Comparison of ENCODE assay signal across 24 cellular contexts in the genomic region with DNA sequence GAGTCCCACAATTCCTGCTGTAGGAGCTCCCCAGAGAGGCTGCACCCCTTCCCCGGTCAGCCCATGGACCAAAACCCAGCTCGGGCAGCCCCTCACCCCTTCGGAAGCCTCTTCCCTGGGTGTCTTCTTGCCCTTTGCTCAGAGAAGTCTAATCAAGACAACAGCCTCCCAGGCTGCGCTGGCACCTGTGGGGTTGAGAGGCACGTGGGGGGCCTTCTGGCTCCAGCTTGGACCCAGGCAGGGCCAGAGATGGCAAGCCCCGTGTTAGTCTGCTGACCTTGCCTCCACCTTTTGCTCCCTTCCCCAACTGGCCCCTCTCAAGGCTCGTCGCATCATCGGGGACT.
"Had no signal": no experiment of that assay in that cellular context is flagged by ENCODE, and none has a peak within 500 bp of the region (broad histone marks: within the 10 kb centered on the region; RNA-seq: fewer than 3 reads in every experiment).

No MANE protein-coding gene starts in this region.

- H3K4me3 ChIP-seq: esophagus squamous epithelium, gastroesophageal sphincter, hepatocyte, mucosa of descending colon, pancreas, right lobe of liver, tibial artery, upper lobe of left lung, vagina had no signal

- H3K27ac ChIP-seq: esophagus squamous epithelium, gastroesophageal sphincter, hepatocyte, pancreas, right lobe of liver, tibial artery, upper lobe of left lung, vagina had no signal

- DNase-seq: effector memory CD8-positive, alpha-beta T cell; esophagus squamous epithelium; foreskin fibroblast; glutamatergic neuron; kidney; left colon; mammary epithelial cell; mucosa of descending colon; natural killer cell; pancreas; right lobe of liver; stimulated activated CD4-positive, alpha-beta T cell treated with anti-CD3 and anti-CD28 coated beads, Interleukin-15, amount 100 ng/mL, for 24 hours; stimulated activated CD4-positive, alpha-beta T cell treated with anti-CD3 and anti-CD28 coated beads, Interleukin-1b, Interleukin-23, amount 100 ng/mL, for 48 hours; stimulated activated CD4-positive, alpha-beta T cell treated with anti-CD3 and anti-CD28 coated beads, Interleukin-4, amount 100 ng/mL, for 24 hours had no signal

- ATAC-seq: effector memory CD8-positive, alpha-beta T cell; gastroesophageal sphincter; left colon; mucosa of descending colon; natural killer cell; pancreas; right lobe of liver; stimulated activated memory B cell treated with anti-CD40 and anti-IgM and Interleukin-4, amounts not matched to agents 10 μg/mL and 1 μg/mL and 100 μg/mL, for 72 hours had no signal

- H3K9me3 ChIP-seq: esophagus squamous epithelium, gastroesophageal sphincter, mucosa of descending colon, pancreas, right lobe of liver, tibial artery, upper lobe of left lung, vagina had no signal

- H3K36me3 Mint-ChIP-seq: natural killer cell; stimulated activated memory B cell treated with anti-CD40 and anti-IgM and Interleukin-4, amounts not matched to agents 10 μg/mL and 1 μg/mL and 100 μg/mL, for 72 hours had no signal

- H3K36me3 ChIP-seq: esophagus squamous epithelium, pancreas, right lobe of liver, upper lobe of left lung, vagina had no signal

- H3K9me3 Mint-ChIP-seq: dendritic cell treated with granulocyte-macrophage colony-stimulating factor and Interleukin-4, amounts not matched to agents 40 ng/mL and 50 ng/mL, for 4 days; effector memory CD8-positive, alpha-beta T cell; natural killer cell; neural crest cell; stimulated activated memory B cell treated with anti-CD40 and anti-IgM and Interleukin-4, amounts not matched to agents 10 μg/mL and 1 μg/mL and 100 μg/mL, for 72 hours; stimulated activated naive CD8-positive, alpha-beta T cell treated with anti-CD3 and anti-CD28 coated beads, Interleukin-15, Interleukin-2, amounts not matched to agents 100 ng/mL and 50 ng/mL, for 24 hours had no signal

- H3K27me3 ChIP-seq: esophagus squamous epithelium, gastroesophageal sphincter, hepatocyte, pancreas, right lobe of liver, tibial artery, upper lobe of left lung, vagina had no signal

- H3K4me3 Mint-ChIP-seq: dendritic cell treated with granulocyte-macrophage colony-stimulating factor and Interleukin-4, amounts not matched to agents 40 ng/mL and 50 ng/mL, for 4 days; effector memory CD8-positive, alpha-beta T cell; natural killer cell; neural crest cell; stimulated activated memory B cell treated with anti-CD40 and anti-IgM and Interleukin-4, amounts not matched to agents 10 μg/mL and 1 μg/mL and 100 μg/mL, for 72 hours; stimulated activated naive CD8-positive, alpha-beta T cell treated with anti-CD3 and anti-CD28 coated beads, Interleukin-15, Interleukin-2, amounts not matched to agents 100 ng/mL and 50 ng/mL, for 24 hours had no signal

- H3K4me1 ChIP-seq: right lobe of liver had no signal

- H3K27ac Mint-ChIP-seq: dendritic cell treated with granulocyte-macrophage colony-stimulating factor and Interleukin-4, amounts not matched to agents 40 ng/mL and 50 ng/mL, for 4 days; progenitor cell of endocrine pancreas; stimulated activated memory B cell treated with anti-CD40 and anti-IgM and Interleukin-4, amounts not matched to agents 10 μg/mL and 1 μg/mL and 100 μg/mL, for 72 hours; stimulated activated naive CD8-positive, alpha-beta T cell treated with anti-CD3 and anti-CD28 coated beads, Interleukin-15, Interleukin-2, amounts not matched to agents 100 ng/mL and 50 ng/mL, for 24 hours had no signal
